9 cellular contexts compared by ENCODE assay signal in the genomic region with DNA sequence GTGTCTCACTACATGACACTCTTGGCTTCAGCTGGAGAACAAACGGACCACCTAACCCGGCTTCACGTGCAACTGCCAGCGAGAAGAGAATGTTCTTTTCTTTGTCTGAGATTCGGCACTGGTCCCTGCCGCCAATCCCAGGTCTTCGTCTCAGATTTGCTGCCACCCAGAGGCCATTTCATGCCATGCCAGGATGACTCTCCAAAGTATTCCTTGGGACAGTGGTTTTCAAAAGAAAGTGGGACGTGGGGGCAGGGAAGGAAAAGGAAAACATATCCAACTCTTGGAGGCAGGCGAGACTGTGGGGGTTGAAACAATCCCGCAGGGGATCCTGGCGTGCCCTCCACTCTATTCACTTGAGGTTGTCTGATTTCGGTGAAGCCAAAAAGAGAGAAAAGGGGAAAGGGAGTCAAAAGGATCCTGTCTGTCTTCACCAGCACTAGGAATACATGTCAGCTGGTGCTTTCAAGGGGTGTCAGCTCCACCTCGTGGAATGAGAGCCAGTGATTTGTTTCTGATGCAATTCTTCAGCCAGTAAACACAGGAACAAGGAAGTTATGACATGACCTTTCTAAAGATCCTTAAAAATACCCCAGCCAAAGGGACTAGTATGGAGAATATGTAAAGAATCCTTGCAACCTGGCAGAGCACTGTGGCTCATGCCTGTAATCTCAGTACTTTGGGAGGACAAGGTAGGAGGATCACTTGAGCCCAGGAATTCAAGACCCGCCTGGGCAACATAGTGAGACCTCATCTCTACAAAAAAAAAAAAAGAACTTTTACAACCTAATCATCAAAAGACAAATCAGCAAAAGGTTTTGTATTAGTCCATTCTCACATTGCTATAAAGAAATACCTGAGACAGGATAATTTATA. TPM values are rescaled to one million over a fixed set of nuclear protein-coding genes. Genes with fewer than 3 reads are reported as not detected.
DNase-seq lines count a peak whose midpoint lies in the region; ATAC-seq and TF ChIP-seq lines count a peak whose summit lies in the region.
"Had no signal": no experiment of that assay in that cellular context is flagged by ENCODE, and none has a peak within 500 bp of the region (broad histone marks: within the 10 kb centered on the region; RNA-seq: fewer than 3 reads in every experiment).

No MANE protein-coding gene starts in this region.

- peaks cover 0 to 3% (median 0%) of the 10 kb centered on the region in 4 donors for H3K9me3 ChIP-seq in Peyer's patch
- H3K9me3 ChIP-seq in body of pancreas, result peaks cover 0 to 4% (median 0%) of the 10 kb centered on the region in 3 donors
- no peaks in the 10 kb centered on the region for H3K9me3 ChIP-seq in T-helper 17 cell (ENCODE audit: control insufficient read depth, low read length, poor library complexity, severe bottlenecking)

- H3K4me3 ChIP-seq in Jurkat, Clone E6-1 (ENCODE audit: low read length), result no peak overlapping the region
- H3K4me3 ChIP-seq in Peyer's patch (no peak overlapping the region), body of pancreas (no peak overlapping the region)

- TF ChIP-seq POLR2A in Peyer's patch (IDR thresholded peaks at IDR 0.05) (no peak), body of pancreas (IDR thresholded peaks at IDR 0.05) (no peak)

- H3K36me3 Mint-ChIP-seq in T-helper 17 cell (ENCODE audit: low read depth), result peaks cover 5% of the 10 kb centered on the region
- H3K36me3 Mint-ChIP-seq: activated naive CD4-positive, alpha-beta T cell treated with anti-CD3 and anti-CD28 coated beads, Interleukin-2, amount 50 U/mL, for 72 hours had no signal

- TF ChIP-seq CTCF in Peyer's patch (IDR thresholded peaks at IDR 0.05), result peak; percentile 23 to 73 (median 65)
- TF ChIP-seq CTCF in body of pancreas (IDR thresholded peaks at IDR 0.05), result peak; percentile 70 to 84 (median 76)

- H3K27ac ChIP-seq in Peyer's patch (peak overlapping the region in 3 of 4 donors; percentile 22 to 58 (median 35)), body of pancreas (peak overlapping the region in 3 of 4 donors; percentile 10 to 25 (median 14))

- H3K4me1 Mint-ChIP-seq in T-helper 17 cell, result peaks cover 4% of the 10 kb centered on the region

- no peak overlapping the region for H3K27ac Mint-ChIP-seq in T-helper 17 cell
- H3K27ac Mint-ChIP-seq: activated naive CD4-positive, alpha-beta T cell treated with anti-CD3 and anti-CD28 coated beads, Interleukin-2, amount 50 U/mL, for 72 hours had no signal

- ATAC-seq in GM21423 (IDR thresholded peaks at IDR 0.05; ENCODE audit: unreplicated experiment) (peak; percentile 63), body of pancreas (peak; percentile 83), T-helper 17 cell (no peak)
- ATAC-seq: activated naive CD4-positive, alpha-beta T cell treated with anti-CD3 and anti-CD28 coated beads, Interleukin-2, amount 50 U/mL, for 72 hours had no signal

- peaks cover 42% of the 10 kb centered on the region for H3K27me3 Mint-ChIP-seq in T-helper 17 cell

- DNase-seq in DMS79 treated with DMSO at 0.1 percent for 48 hours (lab: John Stamatoyannopoulos, UW), result peak; percentile 76
- peak; percentile 23 for DNase-seq in Jurkat, Clone E6-1 (ENCODE audit: low read depth, low spot score)
- peak; percentile 29 to 84 (median 69) for DNase-seq in Peyer's patch
- peak; percentile 67 to 76 (median 72) for DNase-seq in body of pancreas
- DNase-seq in iPS-NIHi7 (ENCODE audit: extremely low spot score), result peak; percentile 89
- peak; percentile 32 for DNase-seq in smooth muscle cell of the brain vasculature (ENCODE audit: low read depth, low spot score)
- DNase-seq in T-helper 17 cell, result no peak

- H3K4me1 ChIP-seq in Peyer's patch (no peaks in the 10 kb centered on the region), body of pancreas (peaks cover 10% of the 10 kb centered on the region)

- H3K27me3 ChIP-seq in Peyer's patch, result no peaks in the 10 kb centered on the region
- H3K27me3 ChIP-seq in body of pancreas, result no peaks in the 10 kb centered on the region

- H3K36me3 ChIP-seq in Peyer's patch (no peaks in the 10 kb centered on the region), body of pancreas (replicated peaks in 1 of 2; ENCODE audit: insufficient read depth in 1 of 2, low read depth in 2 of 2) (no peaks in the 10 kb centered on the region)

- WGBS in body of pancreas, 2 donors, result 11% methylated on average over 14 of the region's 14 CpGs

- H3K4me3 Mint-ChIP-seq in T-helper 17 cell, result no peak overlapping the region

- intact Hi-C loops in body of pancreas (cut with DNase I), result no loop called here

RNA-seq across cellular contexts. Expression of a gene that starts 41.0 kb away (rescaled TPM):
- not detected for polyA plus RNA-seq in Jurkat, Clone E6-1 (2012; ENCODE audit: insufficient read depth, insufficient read length)
- total RNA-seq in Peyer's patch (1 to 10 TPM in 1 of 4 donors, under 1 TPM in 3; 0.18 to 1.1 (median 0.65) TPM), body of pancreas (1 to 10 TPM in 1 of 2 donors, under 1 TPM in 1; 0.66 to 1.3 TPM), T-helper 17 cell (not detected)
- total RNA-seq: activated naive CD4-positive, alpha-beta T cell treated with anti-CD3 and anti-CD28 coated beads, Interleukin-2, amount 50 U/mL, for 72 hours had no signal

RNA-seq across cellular contexts. Expression of a gene that starts 46.7 kb away (rescaled TPM):
- 15.1 TPM for polyA plus RNA-seq in Jurkat, Clone E6-1 (2012; ENCODE audit: insufficient read depth, insufficient read length)
- total RNA-seq in Peyer's patch (100 to 1,000 TPM in 3 of 4 donors, 10 to 100 TPM in 1; 91.8 to 156 (median 139) TPM), body of pancreas (100 to 1,000 TPM in 1 of 2 donors, 10 to 100 TPM in 1; 83.5 to 115 TPM), T-helper 17 cell (10 to 100 TPM in 1 of 2 donors, 1 to 10 TPM in 1; 8.7 to 16.2 TPM)

RNA-seq across cellular contexts. Expression of a gene that starts 57.6 kb away (rescaled TPM):
- 351 TPM for polyA plus RNA-seq in Jurkat, Clone E6-1 (2012; ENCODE audit: insufficient read depth, insufficient read length)
- 100 to 1,000 TPM in 1 of 4 donors, 10 to 100 TPM in 3; 39.9 to 106 (median 50.6) TPM for total RNA-seq in Peyer's patch
- 10 to 100 TPM; 44.2 to 51.9 TPM for total RNA-seq in body of pancreas
- 10 to 100 TPM; 46.4 to 47.2 TPM for total RNA-seq in T-helper 17 cell

Comparison
In these comparisons a context has a peak if more than half of its experiments do, and no peak if none do; other contexts are left out.
1. DNase-seq: peak in DMS79 treated with DMSO at 0.1 percent for 48 hours (single experiment), Jurkat, Clone E6-1 (single experiment), Peyer's patch (3 of 3), body of pancreas (4 of 4), iPS-NIHi7 (single experiment) and smooth muscle cell of the brain vasculature (single experiment); none in T-helper 17 cell (0 of 3).
2. RNA of a gene that starts 46.7 kb away (total RNA-seq): 91.8 to 156 TPM in Peyer's patch and 83.5 to 115 TPM in body of pancreas; 8.7 to 16.2 TPM in T-helper 17 cell; every median in the first group is over 4 times any median in the second.